ENCODE assay signal across 8 cellular contexts in the genomic region with DNA sequence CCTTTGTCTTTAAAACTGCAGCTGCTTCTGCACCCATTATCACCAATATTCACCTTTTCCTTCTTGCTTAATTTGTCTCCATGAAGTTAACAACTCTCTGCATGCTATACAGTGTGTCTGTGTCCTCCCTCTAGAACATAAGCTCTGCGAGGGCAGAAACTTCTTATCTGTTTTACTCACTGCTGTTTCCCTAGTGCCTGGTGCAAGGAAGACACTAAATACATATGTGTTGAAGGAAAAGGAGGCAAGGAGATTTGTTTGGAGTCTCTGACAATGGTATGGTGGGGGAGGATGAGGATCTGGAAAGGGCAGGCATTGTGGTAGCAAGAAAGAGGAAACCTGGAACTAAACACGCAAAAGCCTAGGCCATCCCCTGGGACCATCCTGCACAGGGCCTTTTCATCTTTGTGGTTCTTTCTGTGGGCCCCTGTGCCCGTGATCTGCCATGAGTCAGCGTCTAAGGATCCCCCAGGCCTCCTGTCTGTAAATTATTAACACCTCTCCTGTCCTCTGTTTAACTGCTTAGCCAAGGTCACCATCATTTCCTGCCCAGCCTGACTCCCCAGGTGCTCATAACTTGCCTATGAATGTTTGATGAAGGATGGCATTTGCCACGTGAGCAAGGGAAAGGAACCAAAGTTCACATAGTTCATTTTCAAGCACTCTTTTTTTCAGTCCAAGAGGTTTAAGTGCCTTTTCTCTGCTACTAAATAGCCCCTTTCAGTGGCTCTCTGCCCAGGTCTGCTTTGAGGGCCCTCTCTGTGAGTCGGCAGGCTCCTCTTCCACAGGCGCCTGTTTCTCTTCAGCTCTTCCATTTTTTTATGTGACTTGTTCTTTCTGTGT.
A peak's percentile ranks its signal among the peaks of the same experiment; 100 is the strongest.
DNase-seq lines count a peak whose midpoint lies in the region; ATAC-seq and TF ChIP-seq lines count a peak whose summit lies in the region.

No MANE protein-coding gene starts in this region.

- H3K27ac Mint-ChIP-seq in mesothelial cell of epicardium, result no peak overlapping the region

- H3K9me3 Mint-ChIP-seq in mesothelial cell of epicardium, result peaks cover 3% of the 10 kb centered on the region

- peaks cover 46% of the 10 kb centered on the region for H3K4me1 Mint-ChIP-seq in mesothelial cell of epicardium

- ATAC-seq in GM21825 (IDR thresholded peaks at IDR 0.05; ENCODE audit: unreplicated experiment), result peak; percentile 90

- H3K4me3 Mint-ChIP-seq in mesothelial cell of epicardium, result no peak overlapping the region

- H3K36me3 Mint-ChIP-seq in mesothelial cell of epicardium, result no peaks in the 10 kb centered on the region

- no peaks in the 10 kb centered on the region for H3K27me3 Mint-ChIP-seq in mesothelial cell of epicardium (ENCODE audit: low read depth)

- peak; percentile 88 for DNase-seq in Daoy (ENCODE audit: low read depth)
- DNase-seq in NCI-H1436 (lab: John Stamatoyannopoulos, UW), result peak; percentile 31
- peak; percentile 13 for DNase-seq in iris pigment epithelial cell (ENCODE audit: low read depth)
- DNase-seq in mesothelial cell of epicardium (ENCODE audit: low spot score in 2 of 2, unreplicated experiment in 2 of 2), result no peak
- no peak for DNase-seq in effector CD8-positive, alpha-beta T cell (lab: John Stamatoyannopoulos, UW)
- DNase-seq in SIG-M5 (lab: John Stamatoyannopoulos, UW), result no peak
- DNase-seq in NCI-H2171 treated with DMSO at 0.1 percent for 48 hours (lab: John Stamatoyannopoulos, UW), result no peak

- no peak for TF ChIP-seq CTCF in mesothelial cell of epicardium (IDR thresholded peaks at IDR 0.05; ENCODE audit: unreplicated experiment)

Comparison
In these comparisons a context has a peak if more than half of its experiments do, and no peak if none do; other contexts are left out.
1. DNase-seq: peak in Daoy (single experiment), NCI-H1436 (single experiment) and iris pigment epithelial cell (single experiment); none in mesothelial cell of epicardium (0 of 2), effector CD8-positive, alpha-beta T cell (single experiment), SIG-M5 (single experiment) and NCI-H2171 treated with DMSO at 0.1 percent for 48 hours (single experiment).